8 cellular contexts compared by ENCODE assay signal in the genomic region with DNA sequence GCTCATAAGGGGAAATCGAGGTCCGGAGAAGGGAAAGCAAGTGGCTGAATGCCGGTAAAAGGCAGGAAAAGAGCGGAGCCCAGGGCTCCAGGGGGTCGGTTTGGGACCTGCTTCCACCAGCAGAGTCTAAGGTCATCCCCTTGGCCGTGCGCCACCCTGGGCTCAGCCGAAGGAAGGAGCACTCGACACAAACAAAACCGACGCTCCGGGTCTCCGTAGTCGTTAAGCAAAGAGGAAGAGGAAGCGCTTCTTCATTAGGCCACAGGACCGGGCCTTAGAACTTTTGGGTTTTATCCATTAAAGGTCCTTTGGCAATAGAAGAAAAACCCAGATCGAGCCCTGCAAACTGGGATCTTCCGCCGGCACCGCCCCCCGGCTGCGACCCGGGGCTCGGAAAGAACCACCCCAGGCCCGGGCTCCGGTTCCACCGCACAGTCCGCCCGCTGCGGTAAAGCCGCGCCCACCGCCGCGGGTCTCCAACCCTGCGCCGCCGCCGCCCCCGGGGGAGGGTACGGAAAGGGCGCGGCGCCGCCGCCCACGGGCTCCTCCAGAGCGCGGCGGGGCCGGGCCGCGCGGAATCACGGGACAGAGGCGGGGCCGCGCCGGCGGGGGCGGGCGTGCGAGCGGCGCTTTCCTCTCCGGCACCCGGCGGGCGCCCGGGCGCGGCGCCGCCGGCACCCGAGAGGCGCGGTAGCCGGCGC. TPM values are rescaled to one million over a fixed set of nuclear protein-coding genes. Genes with fewer than 3 reads are reported as not detected.
DNase-seq lines count a peak whose midpoint lies in the region; ATAC-seq and TF ChIP-seq lines count a peak whose summit lies in the region.

A gene (plus strand): TSS at position 629 of the 701 bp plus-strand sequence. CDS start 189 bp downstream, outside the sequence.

- peak within 1 kb of the TSS; percentile 89 for H2AFZ ChIP-seq in PC-3 (ENCODE audit: low read length)

- no peaks in the 10 kb centered on the region for H3K9me3 Mint-ChIP-seq in CD8-positive, alpha-beta memory T cell

- peaks cover 23 to 32% (median 25%) of the 10 kb centered on the region in 3 donors for H3K4me1 Mint-ChIP-seq in CD8-positive, alpha-beta memory T cell

- peaks cover 45% of the 10 kb centered on the region for H3K79me2 ChIP-seq in PC-3 (ENCODE audit: low read length)

- H3K4me2 ChIP-seq in PC-3 (ENCODE audit: low read length), result peak within 1 kb of the TSS; percentile 99

- H3K36me3 Mint-ChIP-seq in CD8-positive, alpha-beta memory T cell, result peaks cover 0 to 18% (median 0%) of the 10 kb centered on the region in 3 donors

- H3F3A ChIP-seq in PC-3 (ENCODE audit: low read length, unreplicated experiment), result no peaks in the 10 kb centered on the region

- DNase-seq in CD8-positive, alpha-beta memory T cell, result peak; percentile 67 to 81 (median 75)
- DNase-seq in PC-3, result peak; percentile 76
- DNase-seq in activated T-cell treated with anti-CD3 and anti-CD28 coated beads, Interleukin-2, amount 50 U/mL, for 48 hours, result peak; percentile 81 to 86
- peak; percentile 48 for DNase-seq in stimulated activated CD8-positive, alpha-beta memory T cell treated with anti-CD3 and anti-CD28 coated beads, Interleukin-7, amount 100 ng/mL, for 24 hours (ENCODE audit: low read depth)

- no peaks in the 10 kb centered on the region for H3K27me3 ChIP-seq in CD8-positive, alpha-beta memory T cell (ENCODE audit: insufficient read depth, low read length, poor library complexity, severe bottlenecking)
- H3K27me3 ChIP-seq in PC-3 (ENCODE audit: low read length), result no peaks in the 10 kb centered on the region
- no peaks in the 10 kb centered on the region for H3K27me3 ChIP-seq in muscle layer of duodenum (ENCODE audit: low read depth, low read length)

- H3K27ac Mint-ChIP-seq in CD8-positive, alpha-beta memory T cell, result peak within 1 kb of the TSS; percentile 82 to 96 (median 93)

- H4K20me1 ChIP-seq in PC-3 (ENCODE audit: low read length), result no peaks in the 10 kb centered on the region

- no peaks in the 10 kb centered on the region for H3K36me3 ChIP-seq in CD8-positive, alpha-beta memory T cell (ENCODE audit: insufficient read depth, low read length)
- H3K36me3 ChIP-seq in PC-3 (ENCODE audit: low read depth, low read length), result peaks cover 9% of the 10 kb centered on the region; the same call in 1 of the 2 replicates
- no peaks in the 10 kb centered on the region for H3K36me3 ChIP-seq in muscle layer of duodenum (ENCODE audit: control insufficient read depth in 1 of 2, insufficient read depth in 2 of 2, low read length in 2 of 2)

- BruUV-seq in PC-3 (replicated peaks; lab: Mats Ljungman, UMichigan), result TSS peak; percentile 85

- no peak for TF ChIP-seq CTCF in PC-3 (conservative IDR thresholded peaks at IDR 0.05; ENCODE audit: low read depth, low read length)

- H3K9ac ChIP-seq in PC-3 (ENCODE audit: low read length), result peak within 1 kb of the TSS; percentile 94

- H3K4me1 ChIP-seq in CD8-positive, alpha-beta memory T cell (ENCODE audit: insufficient read depth, low read length), result peaks cover 17% of the 10 kb centered on the region
- H3K4me1 ChIP-seq in PC-3 (ENCODE audit: insufficient read depth, low read length) (peaks cover 17% of the 10 kb centered on the region), muscle layer of duodenum (ENCODE audit: control insufficient read depth in 1 of 2, insufficient read depth in 2 of 2, low read length in 2 of 2) (peaks cover 0 to 17% of the 10 kb centered on the region in 2 donors)

- H3K27ac ChIP-seq in CD8-positive, alpha-beta memory T cell (ENCODE audit: low read depth, low read length), result peak within 1 kb of the TSS; percentile 76
- H3K27ac ChIP-seq in PC-3 (ENCODE audit: low read length) (peak within 1 kb of the TSS; percentile 74), muscle layer of duodenum (ENCODE audit: low read length) (peak within 1 kb of the TSS; percentile 80)

- no peaks in the 10 kb centered on the region for H3K27me3 Mint-ChIP-seq in CD8-positive, alpha-beta memory T cell

- POLR2A ChIA-PET in CD8-positive, alpha-beta memory T cell (lab: Charles Lee), result interaction anchor here (0.5 kb wide), 1 partner anchor 22 kb away, joined by 3 read pairs; no protein-coding TSS in a partner anchor
- POLR2A ChIA-PET in PC-3 (lab: Charles Lee; ENCODE audit: unreplicated experiment), result no interaction called here

- intact Hi-C loops in PC-3 (cut with micrococcal nuclease), result loop anchor here (1.0 kb wide), 2 partner anchors 61 to 101 kb away; a partner anchor contains a TSS

- H3K4me3 Mint-ChIP-seq in CD8-positive, alpha-beta memory T cell, result peak within 1 kb of the TSS; percentile 92 to 99 (median 95)

- CTCF ChIA-PET in CD8-positive, alpha-beta memory T cell (lab: Charles Lee), result interaction anchor here (0.6 to 2.2 kb wide), 7 partner anchors 9 to 244 kb away, joined by 3 to 26 read pairs (median 5); no protein-coding TSS in a partner anchor
- CTCF ChIA-PET in PC-3 (lab: Charles Lee), result interaction anchor here (0.6 kb wide), 1 partner anchor 19 kb away, joined by 3 read pairs; no protein-coding TSS in a partner anchor

- H3K9me2 ChIP-seq in PC-3 (replicated peaks; ENCODE audit: low read length), result no peaks in the 10 kb centered on the region

- peak within 1 kb of the TSS; percentile 91 for H3K4me3 ChIP-seq in CD8-positive, alpha-beta memory T cell (ENCODE audit: low read length)
- H3K4me3 ChIP-seq in PC-3 (ENCODE audit: low read length) (peak within 1 kb of the TSS; percentile 100), muscle layer of duodenum (ENCODE audit: low read depth in 1 of 2, low read length in 2 of 2) (peak within 1 kb of the TSS; percentile 89 to 92)

- ATAC-seq in GM19397 (IDR thresholded peaks at IDR 0.05; ENCODE audit: unreplicated experiment) (peak; percentile 82), HG03565 (IDR thresholded peaks at IDR 0.05; ENCODE audit: unreplicated experiment) (peak; percentile 59), PC-3 (peak; percentile 65), esophagus mucosa (peak; percentile 87)

- H3K9me3 ChIP-seq in CD8-positive, alpha-beta memory T cell (ENCODE audit: low read length), result no peaks in the 10 kb centered on the region
- H3K9me3 ChIP-seq in PC-3 (ENCODE audit: low read length) (no peaks in the 10 kb centered on the region), muscle layer of duodenum (ENCODE audit: control insufficient read depth in 1 of 2, low read length in 2 of 2) (no peaks in the 10 kb centered on the region)

RNA-seq across cellular contexts. Expression of the gene that starts here (rescaled TPM):
- total RNA-seq in CD8-positive, alpha-beta memory T cell, result 10 to 100 TPM; 45.9 to 46.1 TPM
- polyA plus RNA-seq in CD8-positive, alpha-beta memory T cell, result 4.6 TPM
- total RNA-seq in PC-3 (2014; rRNA removed), result 31.4 and 33.5 TPM in 2 replicates
- 21.6 TPM for total RNA-seq in esophagus mucosa

Comparison
In these comparisons a context has a peak if more than half of its experiments do, and no peak if none do; other contexts are left out.
1. Peak in every context shown above with its lines: DNase-seq, ATAC-seq, H3K4me3 ChIP-seq and H3K27ac ChIP-seq.